ENCODE assay signal across 34 cellular contexts in the genomic region with DNA sequence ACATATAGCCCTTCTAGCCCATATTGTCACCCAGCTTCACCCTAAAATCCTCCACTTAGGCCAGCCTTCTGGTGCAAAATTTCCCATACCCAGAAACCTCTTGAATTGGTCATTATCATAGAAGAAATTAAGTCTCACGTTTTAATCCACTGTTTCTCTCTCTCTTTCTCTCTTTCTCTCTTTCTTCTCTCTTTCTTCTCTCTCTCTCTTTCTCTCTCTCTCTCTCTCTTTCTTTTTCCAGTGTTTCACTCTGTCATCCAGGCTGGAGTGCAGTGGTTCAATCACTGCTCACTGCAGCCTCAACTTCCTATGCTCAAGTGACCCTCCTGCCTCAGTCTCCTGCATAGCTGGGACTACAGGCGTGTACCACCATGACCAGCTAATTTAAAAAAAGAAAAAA.
"Had no signal": no experiment of that assay in that cellular context is flagged by ENCODE, and none has a peak within 500 bp of the region (broad histone marks: within the 10 kb centered on the region; RNA-seq: fewer than 3 reads in every experiment).

No MANE protein-coding gene starts in this region.

- H3K4me3 ChIP-seq: MG63 had no signal

- H3K36me3 ChIP-seq: MG63 had no signal

- H3K27ac ChIP-seq: KMS-11 had no signal

- DNase-seq: Karpas-422, Kasumi-1, MG63, MM.1S, MV-4-11, NCI-H1048, NCI-H1092, NCI-H1092 treated with DMSO at 0.1 percent for 48 hours, NCI-H1105, NCI-H1105 treated with DMSO at 0.1 percent for 48 hours, NCI-H1417, NCI-H1417 treated with DMSO at 0.1 percent for 48 hours, NCI-H1436, NCI-H1436 treated with DMSO at 0.1 percent for 48 hours, NCI-H146, NCI-H1694, NCI-H1694 treated with DMSO at 0.1 percent for 48 hours, NCI-H187, NCI-H187 treated with DMSO at 0.1 percent for 48 hours, NCI-H1930, NCI-H2029, NCI-H2029 treated with DMSO at 0.1 percent for 48 hours, NCI-H2081, NCI-H2081 treated with DMSO at 0.1 percent for 48 hours, NCI-H2107, NCI-H2171, NCI-H2171 treated with DMSO at 0.1 percent for 48 hours, NCI-H2227 treated with DMSO at 0.1 percent for 48 hours, NCI-H226, NCI-H345, NCI-H446, NCI-H446 treated with DMSO at 0.1 percent for 48 hours, NCI-H510A had no signal

- H3K9me3 ChIP-seq: MG63 had no signal
